ENCODE assay signal across 8 cellular contexts in the genomic region with DNA sequence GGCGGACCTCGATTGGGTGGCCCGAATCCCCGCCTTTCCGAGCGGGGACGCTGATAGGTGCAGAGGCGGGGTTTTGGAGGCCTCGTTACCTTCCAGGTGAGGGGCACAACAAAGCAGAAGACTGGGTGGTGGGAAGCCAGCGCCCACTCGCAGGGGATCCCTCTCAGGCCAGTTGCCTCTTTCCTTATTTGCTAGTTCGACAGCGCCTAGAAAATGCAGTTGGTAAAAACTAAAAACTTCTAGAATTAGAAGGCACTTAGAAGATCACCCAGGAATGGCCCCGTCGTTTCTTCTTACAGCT. TPM values are rescaled to one million over a fixed set of nuclear protein-coding genes. Genes with fewer than 3 reads are reported as not detected.
DNase-seq lines count a peak whose midpoint lies in the region; ATAC-seq and TF ChIP-seq lines count a peak whose summit lies in the region.

No MANE protein-coding gene starts in this region.

- DNase-seq in GM12864 (ENCODE audit: low read depth), result no peak
- no peak for DNase-seq in SK-N-MC (ENCODE audit: low read depth, low spot score)
- no peak for DNase-seq in fibroblast of pulmonary artery (ENCODE audit: low read depth)
- no peak for DNase-seq in psoas muscle
- no peak for DNase-seq in NCI-H748 treated with DMSO at 0.1 percent for 48 hours (lab: John Stamatoyannopoulos, UW)
- no peak for DNase-seq in activated gamma-delta T cell treated with Interleukin-2 at 50 U/mL for 16 hours
- DNase-seq in HUDEP-2 (lab: John Stamatoyannopoulos, UW; ENCODE audit: unreplicated experiment in 76 of 76), result no peak
- DNase-seq in DMS114 treated with DMSO at 0.1 percent for 48 hours (lab: John Stamatoyannopoulos, UW; ENCODE audit: unreplicated experiment), result no peak

- H3K9me3 ChIP-seq in SK-N-MC (ENCODE audit: low read depth, low read length) (no peaks in the 10 kb centered on the region), psoas muscle (no peaks in the 10 kb centered on the region)

- H3K4me3 ChIP-seq in GM12864 (ENCODE audit: low read depth, low read length) (peak overlapping the region; percentile 38), SK-N-MC (peak overlapping the region; percentile 94), fibroblast of pulmonary artery (replicated peaks; ENCODE audit: low read depth, low read length) (peak overlapping the region; percentile 76), psoas muscle (peak overlapping the region; percentile 100)

- H3K9ac ChIP-seq in SK-N-MC (ENCODE audit: insufficient read length), result no peak overlapping the region

- ATAC-seq in psoas muscle, result no peak

- no peaks in the 10 kb centered on the region for H3K27me3 ChIP-seq in psoas muscle (ENCODE audit: insufficient read depth in 3 of 3, low read length in 2 of 3)

- H3K27ac ChIP-seq in SK-N-MC, result no peak overlapping the region
- peak overlapping the region; percentile 100 for H3K27ac ChIP-seq in psoas muscle

- intact Hi-C loops in psoas muscle (cut with DNase I), result loop anchor here in 1 of 2 donors (5.0 kb wide), 1 partner anchor 82 kb away; the partner anchor contains the start of gene SLC35B1

- 3 to 5% (median 3%) methylated on average over 15 of the region's 15 CpGs for WGBS in psoas muscle, 3 donors

- H3K36me3 ChIP-seq in SK-N-MC (ENCODE audit: insufficient read depth, low read length), result peaks cover 46% of the 10 kb centered on the region
- H3K36me3 ChIP-seq in psoas muscle (ENCODE audit: insufficient read depth in 1 of 2, low read depth in 1 of 2), result peaks cover 8 to 35% of the 10 kb centered on the region in 2 donors

- TF ChIP-seq CTCF in GM12864 (IDR thresholded peaks at IDR 0.05; ENCODE audit: low read depth, low read length, missing control alignments) (no peak), fibroblast of pulmonary artery (IDR thresholded peaks at IDR 0.05; ENCODE audit: low read length, missing control alignments) (no peak), psoas muscle (IDR thresholded peaks at IDR 0.05) (no peak)

- peaks cover 49% of the 10 kb centered on the region for H3K4me1 ChIP-seq in psoas muscle

RNA-seq across cellular contexts. Expression of gene KAT7, which starts 0.7 kb away (rescaled TPM):
- total RNA-seq in psoas muscle, result 10 to 100 TPM; 27.6 to 60.7 (median 54.7) TPM
- polyA plus RNA-seq in psoas muscle, result 10 to 100 TPM; 15.4 to 34.1 (median 16.5) TPM

RNA-seq across cellular contexts. Expression of gene FAM117A, which starts 25.3 kb away (rescaled TPM):
- 1 to 10 TPM in 3 of 4 donors, under 1 TPM in 1; 0.71 to 5.1 (median 2.2) TPM for total RNA-seq in psoas muscle
- 1 to 10 TPM; 1.8 to 2.7 (median 2.1) TPM for polyA plus RNA-seq in psoas muscle

RNA-seq across cellular contexts. Expression of gene TAC4, which starts 58.6 kb away (rescaled TPM):
- not detected for total RNA-seq in psoas muscle
- polyA plus RNA-seq in psoas muscle, result not detected

Comparison
In these comparisons a context has a peak if more than half of its experiments do, and no peak if none do; other contexts are left out.
1. H3K4me3 ChIP-seq: peak in every context shown above with its lines; median percentile 100 in psoas muscle; 94 in SK-N-MC; 76 in fibroblast of pulmonary artery; 38 in GM12864.